ENCODE assay signal across 19 cellular contexts in the genomic region with DNA sequence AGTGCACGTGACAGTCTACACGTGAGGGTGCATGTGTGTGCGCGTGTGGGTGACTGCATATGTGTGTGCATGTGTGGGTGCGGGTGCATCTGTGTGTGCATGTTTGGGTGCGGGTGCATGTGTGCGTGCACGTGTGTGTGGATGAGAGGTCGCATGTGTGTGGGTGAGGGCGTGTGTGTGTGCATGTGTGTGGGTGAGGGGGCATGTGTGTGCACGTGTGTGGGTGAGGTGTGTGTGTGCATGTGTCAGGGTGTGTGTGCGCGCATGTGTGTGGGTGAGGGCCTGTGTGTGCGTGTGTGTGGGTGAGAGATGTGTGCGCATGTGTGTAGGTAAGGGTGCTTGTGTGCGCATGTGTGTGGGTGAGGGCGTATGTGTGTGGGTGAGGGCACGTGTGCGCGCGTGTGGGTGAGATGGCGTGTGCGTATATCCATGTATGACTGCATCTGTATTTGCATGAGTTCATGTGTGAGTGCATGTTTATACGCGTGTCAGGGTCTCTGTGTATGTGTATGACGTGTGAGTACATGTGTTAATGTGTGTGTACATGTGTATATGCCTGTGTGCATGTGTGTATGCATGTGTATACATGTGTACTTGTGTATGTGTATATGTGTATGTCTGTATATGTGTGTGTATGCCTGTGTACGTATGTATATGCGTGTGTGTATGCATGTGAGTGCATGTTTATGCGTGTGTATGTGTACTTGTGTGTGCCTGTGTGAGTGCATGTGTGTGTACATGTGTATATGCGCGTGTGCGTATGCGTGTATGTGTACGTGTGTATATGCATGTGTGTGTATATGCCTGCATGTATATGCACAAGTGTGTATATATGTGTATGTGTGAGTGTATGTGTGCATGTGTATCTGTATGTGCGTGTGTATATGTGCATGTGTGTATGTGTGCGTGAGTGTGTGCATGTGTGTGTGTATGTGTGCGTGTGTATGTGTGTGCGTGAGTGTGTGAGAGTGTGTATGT. TPM values are rescaled to one million over a fixed set of nuclear protein-coding genes. Genes with fewer than 3 reads are reported as not detected.
A peak's percentile ranks its signal among the peaks of the same experiment; 100 is the strongest.
DNase-seq lines count a peak whose midpoint lies in the region; ATAC-seq, FAIRE-seq and TF ChIP-seq lines count a peak whose summit lies in the region.
"Had no signal": no experiment of that assay in that cellular context is flagged by ENCODE, and none has a peak within 500 bp of the region (broad histone marks: within the 10 kb centered on the region; RNA-seq: fewer than 3 reads in every experiment).

No MANE protein-coding gene starts in this region.

- H3K36me3 ChIP-seq in OCI-LY1 (ENCODE audit: insufficient read depth, low read length) (peaks cover 23% of the 10 kb centered on the region), H1 (ENCODE audit: control insufficient read depth in 2 of 4, insufficient read depth in 4 of 4, low read length in 3 of 4) (peaks cover 0 to 14% (median 7%) of the 10 kb centered on the region in 4 experiments; a peak in 5 of 8 replicates)

- TF ChIP-seq POLR2A in H1 (IDR thresholded peaks at IDR 0.05; ENCODE audit: control extremely low read depth in 1 of 2, low read depth in 2 of 2, low read length in 2 of 2), result no peak

- H4K8ac ChIP-seq in H1 (ENCODE audit: extremely low read depth, insufficient read depth, low read length), result no peak overlapping the region

- H3K4me2 ChIP-seq in OCI-LY1 (ENCODE audit: low read length), result no peak overlapping the region
- H3K4me2 ChIP-seq in H1 (ENCODE audit: insufficient read depth in 1 of 2, low read depth in 2 of 2, low read length in 2 of 2), result no peak overlapping the region
- H3K4me2 ChIP-seq: PC-9 had no signal

- no peak for TF ChIP-seq RAD21 in H1 (IDR thresholded peaks at IDR 0.05 in 1 of 2, conservative IDR thresholded peaks at IDR 0.05 in 1 of 2; ENCODE audit: low read depth in 2 of 2, low read length in 2 of 2)

- 0 out of 2 replicates have a peak, but pooled peaks cover 6% of the 10 kb centered on the region for H3F3A ChIP-seq in OCI-LY1 (ENCODE audit: insufficient read depth, low read length)

- no peak overlapping the region for H2AK5ac ChIP-seq in H1 (ENCODE audit: low read depth, low read length)

- no peak overlapping the region for H3K14ac ChIP-seq in H1 (ENCODE audit: insufficient read length)

- no peak overlapping the region for H3K23ac ChIP-seq in H1 (ENCODE audit: insufficient read length)

- no peak for ATAC-seq in HG03342 (IDR thresholded peaks at IDR 0.05; ENCODE audit: unreplicated experiment)

- H3K79me2 ChIP-seq in OCI-LY1 (ENCODE audit: insufficient read depth, low read length) (no peaks in the 10 kb centered on the region), H1 (ENCODE audit: control insufficient read depth in 1 of 2, insufficient read depth in 2 of 2, low read length in 2 of 2) (peaks cover 0 to 8% of the 10 kb centered on the region in 2 experiments; a peak in 1 of 4 replicates)

- POLR2A ChIA-PET in H1 (lab: Charles Lee; ENCODE audit: partially characterized antibody), result interaction anchor here (1.0 to 1.9 kb wide), 2 partner anchors 15 to 34 kb away, joined by 3 to 7 read pairs; no protein-coding TSS in a partner anchor

- H3K27me3 ChIP-seq in OCI-LY1 (ENCODE audit: insufficient read depth, low read length), result no peaks in the 10 kb centered on the region
- peaks cover 0 to 3% (median 1%) of the 10 kb centered on the region in 4 experiments; a peak in 1 of 7 replicates for H3K27me3 ChIP-seq in H1 (replicated peaks in 1 of 4; ENCODE audit: control insufficient read depth in 3 of 4, extremely low read depth in 1 of 4, insufficient read depth in 3 of 4, low read length in 3 of 4)

- H4K91ac ChIP-seq in H1 (replicated peaks; ENCODE audit: insufficient read length, low read length), result no peak overlapping the region

- H4K5ac ChIP-seq in H1 (ENCODE audit: insufficient read length, low read depth, low read length), result no peak overlapping the region

- H3K9me3 ChIP-seq in OCI-LY1 (ENCODE audit: low read length) (no peaks in the 10 kb centered on the region), H1 (ENCODE audit: insufficient read depth in 2 of 2, low read depth in 1 of 2, low read length in 1 of 2) (peaks cover 0 to 4% of the 10 kb centered on the region in 2 experiments; a peak in 2 of 4 replicates)

- no peak for FAIRE-seq in H1 (lab: Jason Lieb, UNC)
- FAIRE-seq: H54 had no signal

- peaks cover 40% of the 10 kb centered on the region for H3K36me3 Mint-ChIP-seq in Calu3 (ENCODE audit: insufficient read depth, unreplicated experiment)

- H3K9ac ChIP-seq in OCI-LY1 (ENCODE audit: low read length) (no peak overlapping the region), H1 (replicated peaks in 1 of 4; ENCODE audit: extremely low read depth in 1 of 4, low read depth in 3 of 4, low read length in 3 of 4) (no peak overlapping the region)

- peak overlapping the region; percentile 43 for H2BK120ac ChIP-seq in H1 (replicated peaks; ENCODE audit: low read depth, low read length)

- TF ChIP-seq EP300 in H1 (IDR thresholded peaks at IDR 0.05; ENCODE audit: borderline replicate concordance in 1 of 2, low read depth in 2 of 2, low read length in 2 of 2), result no peak

- no peaks in the 10 kb centered on the region for H3K9me2 ChIP-seq in OCI-LY1 (ENCODE audit: low read depth, low read length)

- H2AFZ ChIP-seq in OCI-LY1 (ENCODE audit: low read length), result no peak overlapping the region
- no peak overlapping the region for H2AFZ ChIP-seq in H1 (ENCODE audit: low read length)
- H2AFZ ChIP-seq: PC-9 had no signal

- no peak overlapping the region for H3K56ac ChIP-seq in H1 (replicated peaks; ENCODE audit: insufficient read length, low read depth, low read length)

- H4K20me1 ChIP-seq in OCI-LY1 (ENCODE audit: insufficient read depth, low read length) (no peaks in the 10 kb centered on the region), H1 (replicated peaks in 1 of 2; ENCODE audit: control insufficient read depth in 1 of 2, insufficient read depth in 2 of 2, low read length in 2 of 2) (peaks cover 5 to 48% of the 10 kb centered on the region in 2 experiments)

- H3K27me3 Mint-ChIP-seq in Calu3 (ENCODE audit: unreplicated experiment), result no peaks in the 10 kb centered on the region

- H3K4ac ChIP-seq in H1 (replicated peaks; ENCODE audit: insufficient read length, low read depth, low read length), result no peak overlapping the region

- H2BK12ac ChIP-seq in H1 (ENCODE audit: low read depth, low read length), result no peak overlapping the region; the same call in 1 of the 2 replicates

- intact Hi-C loops in posterior vena cava (cut with DNase I), result no loop called here
- intact Hi-C loops in Calu3 (cut with micrococcal nuclease; ENCODE audit: unreplicated experiment), result no loop called here

- no peaks in the 10 kb centered on the region for H3K9me3 Mint-ChIP-seq in Calu3 (ENCODE audit: low read depth, unreplicated experiment)

- peak overlapping the region; percentile 91 for H3K27ac ChIP-seq in OCI-LY1 (ENCODE audit: low read depth, low read length, poor library complexity, severe bottlenecking)
- H3K27ac ChIP-seq in H1 (ENCODE audit: low read depth, low read length), result no peak overlapping the region
- H3K27ac ChIP-seq: PC-9 had no signal

- no TSS peak for BruUV-seq in Calu3 (replicated peaks; lab: Mats Ljungman, UMichigan)

- no peak overlapping the region for H2BK15ac ChIP-seq in H1 (ENCODE audit: low read length)

- peak; percentile 44 for DNase-seq in activated effector memory CD4-positive, alpha-beta T cell treated with anti-CD3 and anti-CD28 coated beads, Interleukin-2, amount 50 U/mL, for 16 hours
- no peak for DNase-seq in activated effector memory CD4-positive, alpha-beta T cell treated with Interleukin-2 at 50 U/mL for 16 hours
- DNase-seq in H1 (ENCODE audit: low read depth in 1 of 2, low spot score in 2 of 2) (no peak), posterior vena cava (ENCODE audit: low spot score) (no peak), AML-193 (lab: John Stamatoyannopoulos, UW) (no peak), Calu3 (no peak)
- DNase-seq: 8988T; DMS 273 treated with DMSO at 0.1 percent for 48 hours; GDM1; KBM-7; NCI-H1105; NCI-H1694; NCI-H345; NCI-H69; NK-92 treated with Interleukin-12 subunit alpha and Interleukin-12 subunit beta, amount 100 ng/mL, for 24 hours had no signal

- no peaks in the 10 kb centered on the region for H3K4me1 Mint-ChIP-seq in Calu3 (ENCODE audit: low read depth, unreplicated experiment)

- no peak overlapping the region for H2BK5ac ChIP-seq in H1 (ENCODE audit: low read depth, low read length)

- H3K18ac ChIP-seq in H1 (ENCODE audit: extremely low read depth, low read length), result no peak overlapping the region

- no peak overlapping the region for H3K4me3 Mint-ChIP-seq in Calu3 (ENCODE audit: low read depth, unreplicated experiment)

- peaks cover 16% of the 10 kb centered on the region for H3K79me1 ChIP-seq in H1 (ENCODE audit: low read depth, low read length)

- H3K4me3 ChIP-seq in OCI-LY1 (ENCODE audit: low read depth, low read length, poor library complexity, severe bottlenecking) (no peak overlapping the region), H1 (ENCODE audit: extremely low read depth in 1 of 4, insufficient read depth in 2 of 4, low read depth in 3 of 4, low read length in 4 of 4) (no peak overlapping the region)
- H3K4me3 ChIP-seq: PC-9 had no signal

- H3K4me1 ChIP-seq in OCI-LY1 (ENCODE audit: insufficient read depth, low read length, severe bottlenecking) (peaks cover 52% of the 10 kb centered on the region), H1 (replicated peaks in 1 of 4; ENCODE audit: control insufficient read depth in 3 of 4, insufficient read depth in 4 of 4, low read length in 3 of 4) (peaks cover 0 to 3% (median 0%) of the 10 kb centered on the region in 4 experiments; a peak in 1 of 7 replicates)

- H3K27ac Mint-ChIP-seq in Calu3 (ENCODE audit: unreplicated experiment), result no peak overlapping the region

- peaks cover 3% of the 10 kb centered on the region for H3K23me2 ChIP-seq in H1 (ENCODE audit: low read depth, low read length)

- H2BK20ac ChIP-seq in H1 (ENCODE audit: low read length), result 0 out of 2 replicates have a peak overlapping the region, but pooled peaks have one; percentile 7

- CTCF ChIA-PET in H1 (lab: Charles Lee; ENCODE audit: partially characterized antibody) (interaction anchor here (1.4 kb wide), 1 partner anchor 16 kb away, joined by 4 read pairs; no protein-coding TSS in a partner anchor), Calu3 (lab: Charles Lee) (no interaction called here)

- 84% methylated on average over 38 of the region's 38 CpGs; no CpG with 5 or more reads in 1 of the 2 experiments for WGBS in H1 (ENCODE audit: extremely low coverage in 1 of 2, insufficient coverage in 1 of 2, insufficient read length in 1 of 2, insufficient replicate concordance in 2 of 2, low coverage in 1 of 2, low lambda C conversion rate in 2 of 2, missing lambda C conversion rate in 1 of 2), 2 experiments

- TF ChIP-seq CTCF in OCI-LY1 (IDR thresholded peaks at IDR 0.05; ENCODE audit: low read length), result no peak
- TF ChIP-seq CTCF in H1 (IDR thresholded peaks at IDR 0.05; ENCODE audit: control extremely low read depth in 1 of 3, insufficient read depth in 1 of 3, low read depth in 1 of 3, low read length in 3 of 3), result no peak
- no peak for TF ChIP-seq CTCF in Calu3 (IDR thresholded peaks at IDR 0.05; ENCODE audit: unreplicated experiment)

RNA-seq across cellular contexts. Expression of a gene that starts 4.1 kb away (rescaled TPM):
- total RNA-seq in H1 (2021; fragmentation: NEBNext Ultra II Directional; extraction: Animal tissue kit (Norgen Biotek cat#: 25700)), result 3.3 and 4.5 TPM in 2 replicates
- polyA plus RNA-seq in H1 (2011; rRNA removed), result 5.9 and 9.5 TPM in 2 replicates
- 4.9 TPM for polyA plus RNA-seq in H1 (2011; cell fraction: cytosol; rRNA removed)
- 19.4 TPM for polyA plus RNA-seq in H1 (2011; cell fraction: nucleus; rRNA removed)
- 2.2 to 3.8 TPM (median 2.7 TPM) in 4 replicates for polyA plus RNA-seq in H1 (2012, experiment 1 of 2)
- polyA plus RNA-seq in H1 (2012, experiment 2 of 2), result 3.0 TPM
- polyA plus RNA-seq in H1 (2013, experiment 1 of 2), result 1.8 TPM
- polyA plus RNA-seq in H1 (2013, experiment 2 of 2), result 1.7 TPM
- 0.28 and 0.37 TPM in 2 replicates for polyA minus RNA-seq in H1 (2011; rRNA and poly(A)+ RNA removed)
- polyA minus RNA-seq in H1 (2011; cell fraction: cytosol; rRNA and poly(A)+ RNA removed), result 4.0 TPM
- 5.9 TPM for polyA minus RNA-seq in H1 (2011; cell fraction: nucleus; rRNA and poly(A)+ RNA removed)
- total RNA-seq in posterior vena cava (1 to 10 TPM; 4.2 to 4.9 TPM), Calu3 (2022) (25.8 and 27.1 TPM in 2 replicates)

RNA-seq across cellular contexts. Expression of a gene that starts 7.2 kb away (rescaled TPM):
- 25.0 and 29.1 TPM in 2 replicates for total RNA-seq in H1 (2021; fragmentation: NEBNext Ultra II Directional; extraction: Animal tissue kit (Norgen Biotek cat#: 25700))
- polyA plus RNA-seq in H1 (2011; rRNA removed), result 15.9 and 32.9 TPM in 2 replicates
- polyA plus RNA-seq in H1 (2011; cell fraction: cytosol; rRNA removed), result 25.5 TPM
- polyA plus RNA-seq in H1 (2011; cell fraction: nucleus; rRNA removed), result 164 TPM
- polyA plus RNA-seq in H1 (2012, experiment 1 of 2), result 12.2 to 32.2 TPM (median 25.5 TPM) in 4 replicates
- 12.8 TPM for polyA plus RNA-seq in H1 (2012, experiment 2 of 2)
- 33.5 TPM for polyA plus RNA-seq in H1 (2013, experiment 1 of 2)
- polyA plus RNA-seq in H1 (2013, experiment 2 of 2), result 30.8 TPM
- 2.3 and 2.8 TPM in 2 replicates for polyA minus RNA-seq in H1 (2011; rRNA and poly(A)+ RNA removed)
- 14.1 TPM for polyA minus RNA-seq in H1 (2011; cell fraction: cytosol; rRNA and poly(A)+ RNA removed)
- 22.7 TPM for polyA minus RNA-seq in H1 (2011; cell fraction: nucleus; rRNA and poly(A)+ RNA removed)
- total RNA-seq in posterior vena cava (100 to 1,000 TPM in 1 of 2 donors, 10 to 100 TPM in 1; 54.0 to 112 TPM), Calu3 (2022) (163 and 169 TPM in 2 replicates)

RNA-seq across cellular contexts. Expression of a gene that starts 24.6 kb away (rescaled TPM):
- total RNA-seq in H1 (2021; fragmentation: NEBNext Ultra II Directional; extraction: Animal tissue kit (Norgen Biotek cat#: 25700)), result 21.4 and 24.9 TPM in 2 replicates
- 14.5 and 21.5 TPM in 2 replicates for polyA plus RNA-seq in H1 (2011; rRNA removed)
- 26.6 TPM for polyA plus RNA-seq in H1 (2011; cell fraction: cytosol; rRNA removed)
- polyA plus RNA-seq in H1 (2011; cell fraction: nucleus; rRNA removed), result 43.9 TPM
- polyA plus RNA-seq in H1 (2012, experiment 1 of 2), result 18.6 to 26.7 TPM (median 25.5 TPM) in 4 replicates
- polyA plus RNA-seq in H1 (2012, experiment 2 of 2), result 13.2 TPM
- 10.7 TPM for polyA plus RNA-seq in H1 (2013, experiment 1 of 2)
- polyA plus RNA-seq in H1 (2013, experiment 2 of 2), result 11.2 TPM
- 7.0 and 8.0 TPM in 2 replicates for polyA minus RNA-seq in H1 (2011; rRNA and poly(A)+ RNA removed)
- polyA minus RNA-seq in H1 (2011; cell fraction: cytosol; rRNA and poly(A)+ RNA removed), result 13.4 TPM
- polyA minus RNA-seq in H1 (2011; cell fraction: nucleus; rRNA and poly(A)+ RNA removed), result 11.9 TPM
- 10 to 100 TPM; 15.1 to 15.2 TPM for total RNA-seq in posterior vena cava
- 47.0 and 48.4 TPM in 2 replicates for total RNA-seq in Calu3 (2022)

RNA-seq across cellular contexts. Expression of a gene that starts 24.6 kb away (rescaled TPM):
- total RNA-seq in H1 (2021; fragmentation: NEBNext Ultra II Directional; extraction: Animal tissue kit (Norgen Biotek cat#: 25700)), result 21.9 and 22.9 TPM in 2 replicates
- 12.9 and 19.4 TPM in 2 replicates for polyA plus RNA-seq in H1 (2011; rRNA removed)
- polyA plus RNA-seq in H1 (2011; cell fraction: cytosol; rRNA removed), result 23.2 TPM
- 32.0 TPM for polyA plus RNA-seq in H1 (2011; cell fraction: nucleus; rRNA removed)
- polyA plus RNA-seq in H1 (2012, experiment 1 of 2), result 12.3 to 20.2 TPM (median 18.9 TPM) in 4 replicates
- polyA plus RNA-seq in H1 (2012, experiment 2 of 2), result 9.1 TPM
- polyA plus RNA-seq in H1 (2013, experiment 1 of 2), result 7.5 TPM
- polyA plus RNA-seq in H1 (2013, experiment 2 of 2), result 7.8 TPM
- 12.9 and 15.4 TPM in 2 replicates for polyA minus RNA-seq in H1 (2011; rRNA and poly(A)+ RNA removed)
- polyA minus RNA-seq in H1 (2011; cell fraction: cytosol; rRNA and poly(A)+ RNA removed), result 10.6 TPM
- polyA minus RNA-seq in H1 (2011; cell fraction: nucleus; rRNA and poly(A)+ RNA removed), result 34.7 TPM
- total RNA-seq in posterior vena cava (10 to 100 TPM; 35.7 to 38.1 TPM), Calu3 (2022) (74.0 and 85.1 TPM in 2 replicates)

RNA-seq across cellular contexts. Expression of a gene that starts 36.0 kb away (rescaled TPM):
- not detected in 2 replicates for total RNA-seq in H1 (2021; fragmentation: NEBNext Ultra II Directional; extraction: Animal tissue kit (Norgen Biotek cat#: 25700))
- 3.1 and 5.4 TPM in 2 replicates for polyA plus RNA-seq in H1 (2011; rRNA removed)
- polyA plus RNA-seq in H1 (2011; cell fraction: cytosol; rRNA removed), result 2.5 TPM
- polyA plus RNA-seq in H1 (2011; cell fraction: nucleus; rRNA removed), result 16.8 TPM
- polyA plus RNA-seq in H1 (2012, experiment 1 of 2), result 0.27 to 1.6 TPM (median 0.43 TPM) in 3 of 4 replicates, not detected in the other
- polyA plus RNA-seq in H1 (2012, experiment 2 of 2), result 0.39 TPM
- 0.75 TPM for polyA plus RNA-seq in H1 (2013, experiment 1 of 2)
- polyA plus RNA-seq in H1 (2013, experiment 2 of 2), result 0.96 TPM
- polyA minus RNA-seq in H1 (2011; rRNA and poly(A)+ RNA removed), result not detected in 2 replicates
- polyA minus RNA-seq in H1 (2011; cell fraction: cytosol; rRNA and poly(A)+ RNA removed), result not detected
- polyA minus RNA-seq in H1 (2011; cell fraction: nucleus; rRNA and poly(A)+ RNA removed), result 1.1 TPM
- total RNA-seq in posterior vena cava (1 to 10 TPM; 5.4 to 7.0 TPM), Calu3 (2022) (not detected in 2 replicates)
- total RNA-seq: PC-9 had no signal
